Comparison of ENCODE assay signal across 16 cellular contexts in genomic region chr11:108591893-108592292, GRCh38. TPM values are rescaled to one million over a fixed set of nuclear protein-coding genes. Genes with fewer than 3 reads are reported as not detected.
DNase-seq lines count a peak whose midpoint lies in the region; ATAC-seq and TF ChIP-seq lines count a peak whose summit lies in the region.
"Had no signal": no experiment of that assay in that cellular context is flagged by ENCODE, and none has a peak within 500 bp of the region (broad histone marks: within the 10 kb centered on the region; RNA-seq: fewer than 3 reads in every experiment).

No MANE protein-coding gene starts in this region.

- no peak for TF ChIP-seq CTCF in VCaP (conservative IDR thresholded peaks at IDR 0.05)

- H3K4me3 Mint-ChIP-seq in activated CD4-positive, alpha-beta T cell treated with anti-CD3 and anti-CD28 coated beads, Interleukin-2, amount 10 ng/mL, durations not matched to agents 7 days and 5 days: peak overlapping the region; percentile 86

- H3K9ac ChIP-seq in rectal smooth muscle tissue (ENCODE audit: low read length): no peak overlapping the region

- H3K27ac ChIP-seq in VCaP (peak overlapping the region; percentile 93), rectal smooth muscle tissue (ENCODE audit: low read depth, low read length) (no peak overlapping the region)
- H3K27ac ChIP-seq: A549, RWPE1, thoracic aorta had no signal

- ATAC-seq in sciatic nerve (no peak), GM21381 (IDR thresholded peaks at IDR 0.05; ENCODE audit: unreplicated experiment) (no peak)

- H3K27me3 Mint-ChIP-seq in activated CD4-positive, alpha-beta T cell treated with anti-CD3 and anti-CD28 coated beads, Interleukin-2, amount 10 ng/mL, durations not matched to agents 7 days and 5 days: peaks cover 37% of the 10 kb centered on the region

- peak overlapping the region; percentile 82 for H3K4me3 ChIP-seq in rectal smooth muscle tissue (ENCODE audit: low read length)
- H3K4me3 ChIP-seq: MG63 had no signal

- intact Hi-C loops in head of caudate nucleus (cut with DNase I) (no loop called here), sciatic nerve (cut with DNase I) (no loop called here)

- peaks cover 18% of the 10 kb centered on the region for H3K4me1 Mint-ChIP-seq in activated CD4-positive, alpha-beta T cell treated with anti-CD3 and anti-CD28 coated beads, Interleukin-2, amount 10 ng/mL, durations not matched to agents 7 days and 5 days

- no peak for DNase-seq in activated CD4-positive, alpha-beta T cell treated with anti-CD3 and anti-CD28 coated beads, Interleukin-2, amount 10 ng/mL, durations not matched to agents 7 days and 5 days
- no peak for DNase-seq in activated CD4-positive, alpha-beta T cell treated with anti-CD3 and anti-CD28 coated beads, Interleukin-2, amount 50 U/mL, for 48 hours
- DNase-seq in head of caudate nucleus (peak in 34 of 42 donors; percentile 6 to 79 (median 44)), sciatic nerve (ENCODE audit: low spot score) (no peak), mesenteric fat pad (ENCODE audit: low spot score) (no peak)
- DNase-seq: activated effector memory CD4-positive, alpha-beta T cell treated with anti-CD3 and anti-CD28 coated beads, Interleukin-2, amount 50 U/mL, for 16 hours; DND-41; MG63; NCI-H2227 treated with DMSO at 0.1 percent for 48 hours had no signal

- H3K36me3 Mint-ChIP-seq in activated CD4-positive, alpha-beta T cell treated with anti-CD3 and anti-CD28 coated beads, Interleukin-2, amount 10 ng/mL, durations not matched to agents 7 days and 5 days (ENCODE audit: low read depth): no peaks in the 10 kb centered on the region

- H3K27me3 ChIP-seq in rectal smooth muscle tissue (ENCODE audit: control insufficient read depth, insufficient read depth, low read length): no peaks in the 10 kb centered on the region

- POLR2A ChIA-PET in activated CD4-positive, alpha-beta T cell treated with anti-CD3 and anti-CD28 coated beads, Interleukin-2, amount 10 ng/mL, durations not matched to agents 7 days and 5 days (lab: Charles Lee): no interaction called here

- H3K9me3 Mint-ChIP-seq in activated CD4-positive, alpha-beta T cell treated with anti-CD3 and anti-CD28 coated beads, Interleukin-2, amount 10 ng/mL, durations not matched to agents 7 days and 5 days: no peaks in the 10 kb centered on the region
- H3K9me3 Mint-ChIP-seq: dendritic cell treated with granulocyte-macrophage colony-stimulating factor and Interleukin-4, amounts not matched to agents 40 ng/mL and 50 ng/mL, for 4 days had no signal

- CTCF ChIA-PET in activated CD4-positive, alpha-beta T cell treated with anti-CD3 and anti-CD28 coated beads, Interleukin-2, amount 10 ng/mL, durations not matched to agents 7 days and 5 days (lab: Charles Lee): no interaction called here

- no peaks in the 10 kb centered on the region for H3K4me1 ChIP-seq in rectal smooth muscle tissue (ENCODE audit: control insufficient read depth, insufficient read depth, low read length)
- H3K4me1 ChIP-seq: A549 had no signal

- H3K36me3 ChIP-seq in rectal smooth muscle tissue (ENCODE audit: control insufficient read depth, insufficient read depth, low read length): no peaks in the 10 kb centered on the region
- H3K36me3 ChIP-seq: MG63, thoracic aorta had no signal

- H3K27ac Mint-ChIP-seq in activated CD4-positive, alpha-beta T cell treated with anti-CD3 and anti-CD28 coated beads, Interleukin-2, amount 10 ng/mL, durations not matched to agents 7 days and 5 days: no peak overlapping the region

RNA-seq across cellular contexts. Expression of gene EXPH5, which starts 1.7 kb away (rescaled TPM):
- total RNA-seq in activated CD4-positive, alpha-beta T cell treated with anti-CD3 and anti-CD28 coated beads, Interleukin-2, amount 10 ng/mL, durations not matched to agents 7 days and 5 days: 1 to 10 TPM; 2.0 to 3.3 TPM
- 11.9 TPM for total RNA-seq in sciatic nerve
- 0.87 TPM for total RNA-seq in mesenteric fat pad

Comparison
In these comparisons a context has a peak if more than half of its experiments do, and no peak if none do; other contexts are left out.
1. DNase-seq: peak in head of caudate nucleus (34 of 42); none in activated CD4-positive, alpha-beta T cell treated with anti-CD3 and anti-CD28 coated beads, Interleukin-2, amount 10 ng/mL, durations not matched to agents 7 days and 5 days (single experiment), activated CD4-positive, alpha-beta T cell treated with anti-CD3 and anti-CD28 coated beads, Interleukin-2, amount 50 U/mL, for 48 hours (0 of 2), sciatic nerve (single experiment) and mesenteric fat pad (single experiment).